8 cellular contexts compared by ENCODE assay signal in genomic region chr7:5822742-5823503, GRCh38.
DNase-seq lines count a peak whose midpoint lies in the region; TF ChIP-seq lines count a peak whose summit lies in the region.

No MANE protein-coding gene starts in this region.

- H3K4me3 ChIP-seq in MM.1S (ENCODE audit: low read length) = peak overlapping the region; percentile 92
- H3K4me3 ChIP-seq in neuron (ENCODE audit: low read length) = peak overlapping the region; percentile 63

- H3K9ac ChIP-seq in MM.1S (ENCODE audit: low read length) = peak overlapping the region; percentile 71

- TF ChIP-seq CTCF in MM.1S (IDR thresholded peaks at IDR 0.05; ENCODE audit: low read length) = no peak

- H3K79me2 ChIP-seq in MM.1S (ENCODE audit: low read length) = no peaks in the 10 kb centered on the region

- H3K27ac ChIP-seq in MM.1S (ENCODE audit: low read length) = peak overlapping the region; percentile 91

- DNase-seq in GF-D8 (lab: John Stamatoyannopoulos, UW) (peak; percentile 91), HCEC 1CT (peak; percentile 94), MM.1S (peak; percentile 96), SHP77 treated with DMSO at 0.1 percent for 48 hours (lab: John Stamatoyannopoulos, UW) (peak; percentile 93), foreskin melanocyte (peak; percentile 85), stromal cell of bone marrow (ENCODE audit: low read depth) (peak; percentile 90)
- peak; percentile 92 for DNase-seq in activated gamma-delta T cell treated with anti-CD3 and anti-CD28 coated beads, Interleukin-2, amount 50 U/mL, for 16 hours (ENCODE audit: low read depth)

- H3K4me1 ChIP-seq in MM.1S (ENCODE audit: low read length) = no peaks in the 10 kb centered on the region
- peaks cover 3% of the 10 kb centered on the region for H3K4me1 ChIP-seq in neuron (ENCODE audit: insufficient read depth, low read length)

- H3K4me2 ChIP-seq in MM.1S (ENCODE audit: low read depth, low read length) = peak overlapping the region; percentile 88

- no peaks in the 10 kb centered on the region for H3K27me3 ChIP-seq in MM.1S (replicated peaks; ENCODE audit: insufficient read depth, low read length)
- no peaks in the 10 kb centered on the region for H3K27me3 ChIP-seq in neuron (ENCODE audit: insufficient read depth, low read length)

- no peaks in the 10 kb centered on the region for H3K9me3 ChIP-seq in MM.1S (replicated peaks; ENCODE audit: insufficient read depth, low read length)
- H3K9me3 ChIP-seq in neuron (ENCODE audit: low read length) = no peaks in the 10 kb centered on the region

- no peaks in the 10 kb centered on the region for H3K9me2 ChIP-seq in MM.1S (replicated peaks; ENCODE audit: insufficient read depth, low read length)

- peak overlapping the region; percentile 99 for H2AFZ ChIP-seq in MM.1S (ENCODE audit: low read length)
- peak overlapping the region; percentile 93 for H2AFZ ChIP-seq in neuron (ENCODE audit: low read depth, low read length)

- H3F3A ChIP-seq in MM.1S (ENCODE audit: insufficient read depth, low read length) = peaks cover 9% of the 10 kb centered on the region

- H4K20me1 ChIP-seq in MM.1S (ENCODE audit: insufficient read depth, low read length) = no peaks in the 10 kb centered on the region

- H3K36me3 ChIP-seq in MM.1S (replicated peaks; ENCODE audit: insufficient read depth, low read length) = no peaks in the 10 kb centered on the region
- no peaks in the 10 kb centered on the region for H3K36me3 ChIP-seq in neuron (ENCODE audit: insufficient read depth, low read length)

Comparison
In these comparisons a context has a peak if more than half of its experiments do, and no peak if none do; other contexts are left out.
1. Peak in every context shown above with its lines: DNase-seq, H3K4me3 ChIP-seq and H3K27ac ChIP-seq.